2 cellular contexts compared by ENCODE assay signal in the genomic region with DNA sequence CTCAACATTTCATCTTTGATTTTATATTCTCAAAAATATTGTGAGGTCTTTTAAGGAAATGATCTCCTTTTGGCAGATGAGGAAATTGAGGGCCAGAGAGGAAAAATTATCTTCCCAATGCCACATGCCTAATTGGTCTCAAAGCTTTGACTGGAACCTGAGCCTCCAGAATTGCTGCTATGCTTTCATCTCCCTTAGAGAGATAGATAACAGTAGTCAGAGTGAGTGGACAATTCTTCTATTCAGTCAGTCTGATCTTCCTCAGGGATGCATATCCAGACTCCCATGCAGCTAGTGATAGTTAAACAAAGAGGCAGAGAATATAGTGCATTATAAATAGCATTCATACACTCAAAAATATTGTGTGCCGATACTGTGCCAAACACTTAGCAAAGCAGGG.
A peak's percentile ranks its signal among the peaks of the same experiment; 100 is the strongest.
TF ChIP-seq lines count a peak whose summit lies in the region.

No MANE protein-coding gene starts in this region.

TF ChIP-seq in K562, 482 proteins besides CTCF, POLR2A, EP300 and RAD21 (continues in another document):
- TF ChIP-seq RBM22 (IDR thresholded peaks at IDR 0.05; ENCODE audit: low read depth, low read length, poor library complexity, severe bottlenecking) (no peak), ASH1L (IDR thresholded peaks at IDR 0.05; ENCODE audit: borderline replicate concordance, low read depth, partially characterized antibody) (no peak), TCF3 (CRISPR knock-in tag; IDR thresholded peaks at IDR 0.05) (peak; percentile 27; the same call in 1 of the 2 replicates), NFE2 (IDR thresholded peaks at IDR 0.05; ENCODE audit: low read depth) (peak; percentile 64), CBFA2T3 (IDR thresholded peaks at IDR 0.05) (peak; percentile 42), MAFG (tag; conservative IDR thresholded peaks at IDR 0.05) (0 out of 2 replicates have a peak, but pooled peaks have one; percentile 22), BRF1 (IDR thresholded peaks at IDR 0.05; ENCODE audit: borderline replicate concordance, extremely low read depth, insufficient read length) (no peak), EP400 (IDR thresholded peaks at IDR 0.05) (no peak), SMARCA4 (IDR thresholded peaks at IDR 0.05) (peak; percentile 57), ARID1B (IDR thresholded peaks at IDR 0.05) (0 out of 2 replicates have a peak, but pooled peaks have one; percentile 41)
- TF ChIP-seq, protein P1, sequence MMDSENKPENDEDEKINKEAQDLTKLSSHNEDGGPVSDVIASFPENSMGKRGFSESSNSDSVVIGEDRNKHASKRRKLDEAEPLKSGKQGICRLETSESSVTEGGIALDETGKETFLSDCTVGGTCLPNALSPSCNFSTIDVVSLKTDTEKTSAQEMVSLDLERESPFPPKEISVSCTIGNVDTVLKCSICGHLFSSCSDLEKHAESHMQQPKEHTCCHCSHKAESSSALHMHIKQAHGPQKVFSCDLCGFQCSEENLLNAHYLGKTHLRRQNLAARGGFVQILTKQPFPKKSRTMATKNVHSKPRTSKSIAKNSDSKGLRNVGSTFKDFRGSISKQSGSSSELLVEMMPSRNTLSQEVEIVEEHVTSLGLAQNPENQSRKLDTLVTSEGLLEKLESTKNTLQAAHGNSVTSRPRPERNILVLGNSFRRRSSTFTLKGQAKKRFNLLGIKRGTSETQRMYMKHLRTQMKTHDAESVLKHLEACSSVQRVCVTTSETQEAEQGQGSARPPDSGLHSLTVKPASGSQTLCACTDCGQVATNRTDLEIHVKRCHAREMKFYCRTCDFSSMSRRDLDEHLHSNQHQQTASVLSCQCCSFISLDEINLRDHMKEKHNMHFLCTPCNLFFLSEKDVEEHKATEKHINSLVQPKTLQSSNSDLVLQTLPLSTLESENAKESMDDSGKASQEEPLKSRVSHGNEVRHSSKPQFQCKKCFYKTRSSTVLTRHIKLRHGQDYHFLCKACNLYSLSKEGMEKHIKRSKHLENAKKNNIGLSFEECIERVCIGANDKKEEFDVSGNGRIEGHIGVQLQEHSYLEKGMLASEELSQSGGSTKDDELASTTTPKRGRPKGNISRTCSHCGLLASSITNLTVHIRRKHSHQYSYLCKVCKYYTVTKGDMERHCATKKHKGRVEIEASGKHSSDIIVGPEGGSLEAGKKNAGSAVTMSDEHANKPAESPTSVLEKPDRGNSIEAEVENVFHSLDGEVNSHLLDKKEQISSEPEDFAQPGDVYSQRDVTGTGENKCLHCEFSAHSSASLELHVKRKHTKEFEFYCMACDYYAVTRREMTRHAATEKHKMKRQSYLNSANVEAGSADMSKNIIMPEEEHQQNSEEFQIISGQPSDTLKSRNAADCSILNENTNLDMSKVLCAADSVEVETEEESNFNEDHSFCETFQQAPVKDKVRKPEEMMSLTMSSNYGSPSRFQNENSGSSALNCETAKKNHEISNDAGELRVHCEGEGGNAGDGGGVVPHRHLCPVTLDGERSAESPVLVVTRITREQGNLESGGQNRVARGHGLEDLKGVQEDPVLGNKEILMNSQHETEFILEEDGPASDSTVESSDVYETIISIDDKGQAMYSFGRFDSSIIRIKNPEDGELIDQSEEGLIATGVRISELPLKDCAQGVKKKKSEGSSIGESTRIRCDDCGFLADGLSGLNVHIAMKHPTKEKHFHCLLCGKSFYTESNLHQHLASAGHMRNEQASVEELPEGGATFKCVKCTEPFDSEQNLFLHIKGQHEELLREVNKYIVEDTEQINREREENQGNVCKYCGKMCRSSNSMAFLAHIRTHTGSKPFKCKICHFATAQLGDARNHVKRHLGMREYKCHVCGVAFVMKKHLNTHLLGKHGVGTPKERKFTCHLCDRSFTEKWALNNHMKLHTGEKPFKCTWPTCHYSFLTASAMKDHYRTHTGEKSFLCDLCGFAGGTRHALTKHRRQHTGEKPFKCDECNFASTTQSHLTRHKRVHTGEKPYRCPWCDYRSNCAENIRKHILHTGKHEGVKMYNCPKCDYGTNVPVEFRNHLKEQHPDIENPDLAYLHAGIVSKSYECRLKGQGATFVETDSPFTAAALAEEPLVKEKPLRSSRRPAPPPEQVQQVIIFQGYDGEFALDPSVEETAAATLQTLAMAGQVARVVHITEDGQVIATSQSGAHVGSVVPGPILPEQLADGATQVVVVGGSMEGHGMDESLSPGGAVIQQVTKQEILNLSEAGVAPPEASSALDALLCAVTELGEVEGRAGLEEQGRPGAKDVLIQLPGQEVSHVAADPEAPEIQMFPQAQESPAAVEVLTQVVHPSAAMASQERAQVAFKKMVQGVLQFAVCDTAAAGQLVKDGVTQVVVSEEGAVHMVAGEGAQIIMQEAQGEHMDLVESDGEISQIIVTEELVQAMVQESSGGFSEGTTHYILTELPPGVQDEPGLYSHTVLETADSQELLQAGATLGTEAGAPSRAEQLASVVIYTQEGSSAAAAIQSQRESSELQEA (IDR thresholded peaks at IDR 0.05; ENCODE audit: low read depth), result 0 out of 2 replicates have a peak, but pooled peaks have one; percentile 8
- TF ChIP-seq, protein P2, sequence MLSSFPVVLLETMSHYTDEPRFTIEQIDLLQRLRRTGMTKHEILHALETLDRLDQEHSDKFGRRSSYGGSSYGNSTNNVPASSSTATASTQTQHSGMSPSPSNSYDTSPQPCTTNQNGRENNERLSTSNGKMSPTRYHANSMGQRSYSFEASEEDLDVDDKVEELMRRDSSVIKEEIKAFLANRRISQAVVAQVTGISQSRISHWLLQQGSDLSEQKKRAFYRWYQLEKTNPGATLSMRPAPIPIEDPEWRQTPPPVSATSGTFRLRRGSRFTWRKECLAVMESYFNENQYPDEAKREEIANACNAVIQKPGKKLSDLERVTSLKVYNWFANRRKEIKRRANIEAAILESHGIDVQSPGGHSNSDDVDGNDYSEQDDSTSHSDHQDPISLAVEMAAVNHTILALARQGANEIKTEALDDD (IDR thresholded peaks at IDR 0.05), result peak; percentile 16; the same call in 1 of the 2 replicates

TF ChIP-seq in WTC11, 78 proteins besides CTCF, POLR2A, EP300 and RAD21:
- TF ChIP-seq EMX1 (CRISPR knock-in tag; IDR thresholded peaks at IDR 0.05) (no peak), ESRRA (CRISPR knock-in tag; IDR thresholded peaks at IDR 0.05; ENCODE audit: borderline replicate concordance) (no peak), RELA (CRISPR knock-in tag; IDR thresholded peaks at IDR 0.05; ENCODE audit: borderline replicate concordance) (no peak), ETV6 (CRISPR knock-in tag; IDR thresholded peaks at IDR 0.05) (no peak), GRHL2 (CRISPR knock-in tag; IDR thresholded peaks at IDR 0.05; ENCODE audit: insufficient replicate concordance, severe bottlenecking) (no peak), SMAD3 (CRISPR knock-in tag; IDR thresholded peaks at IDR 0.05; ENCODE audit: borderline replicate concordance) (no peak), SMAD4 (CRISPR knock-in tag; IDR thresholded peaks at IDR 0.05) (no peak), IRF2 (CRISPR knock-in tag; IDR thresholded peaks at IDR 0.05; ENCODE audit: borderline replicate concordance, low read depth) (no peak)
- TF ChIP-seq, protein P3, sequence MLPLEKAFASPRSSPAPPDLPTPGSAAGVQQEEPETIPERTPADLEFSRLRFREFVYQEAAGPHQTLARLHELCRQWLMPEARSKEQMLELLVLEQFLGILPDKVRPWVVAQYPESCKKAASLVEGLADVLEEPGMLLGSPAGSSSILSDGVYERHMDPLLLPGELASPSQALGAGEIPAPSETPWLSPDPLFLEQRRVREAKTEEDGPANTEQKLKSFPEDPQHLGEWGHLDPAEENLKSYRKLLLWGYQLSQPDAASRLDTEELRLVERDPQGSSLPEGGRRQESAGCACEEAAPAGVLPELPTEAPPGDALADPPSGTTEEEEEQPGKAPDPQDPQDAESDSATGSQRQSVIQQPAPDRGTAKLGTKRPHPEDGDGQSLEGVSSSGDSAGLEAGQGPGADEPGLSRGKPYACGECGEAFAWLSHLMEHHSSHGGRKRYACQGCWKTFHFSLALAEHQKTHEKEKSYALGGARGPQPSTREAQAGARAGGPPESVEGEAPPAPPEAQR (CRISPR knock-in tag; IDR thresholded peaks at IDR 0.05), result no peak
- TF ChIP-seq, protein P4, sequence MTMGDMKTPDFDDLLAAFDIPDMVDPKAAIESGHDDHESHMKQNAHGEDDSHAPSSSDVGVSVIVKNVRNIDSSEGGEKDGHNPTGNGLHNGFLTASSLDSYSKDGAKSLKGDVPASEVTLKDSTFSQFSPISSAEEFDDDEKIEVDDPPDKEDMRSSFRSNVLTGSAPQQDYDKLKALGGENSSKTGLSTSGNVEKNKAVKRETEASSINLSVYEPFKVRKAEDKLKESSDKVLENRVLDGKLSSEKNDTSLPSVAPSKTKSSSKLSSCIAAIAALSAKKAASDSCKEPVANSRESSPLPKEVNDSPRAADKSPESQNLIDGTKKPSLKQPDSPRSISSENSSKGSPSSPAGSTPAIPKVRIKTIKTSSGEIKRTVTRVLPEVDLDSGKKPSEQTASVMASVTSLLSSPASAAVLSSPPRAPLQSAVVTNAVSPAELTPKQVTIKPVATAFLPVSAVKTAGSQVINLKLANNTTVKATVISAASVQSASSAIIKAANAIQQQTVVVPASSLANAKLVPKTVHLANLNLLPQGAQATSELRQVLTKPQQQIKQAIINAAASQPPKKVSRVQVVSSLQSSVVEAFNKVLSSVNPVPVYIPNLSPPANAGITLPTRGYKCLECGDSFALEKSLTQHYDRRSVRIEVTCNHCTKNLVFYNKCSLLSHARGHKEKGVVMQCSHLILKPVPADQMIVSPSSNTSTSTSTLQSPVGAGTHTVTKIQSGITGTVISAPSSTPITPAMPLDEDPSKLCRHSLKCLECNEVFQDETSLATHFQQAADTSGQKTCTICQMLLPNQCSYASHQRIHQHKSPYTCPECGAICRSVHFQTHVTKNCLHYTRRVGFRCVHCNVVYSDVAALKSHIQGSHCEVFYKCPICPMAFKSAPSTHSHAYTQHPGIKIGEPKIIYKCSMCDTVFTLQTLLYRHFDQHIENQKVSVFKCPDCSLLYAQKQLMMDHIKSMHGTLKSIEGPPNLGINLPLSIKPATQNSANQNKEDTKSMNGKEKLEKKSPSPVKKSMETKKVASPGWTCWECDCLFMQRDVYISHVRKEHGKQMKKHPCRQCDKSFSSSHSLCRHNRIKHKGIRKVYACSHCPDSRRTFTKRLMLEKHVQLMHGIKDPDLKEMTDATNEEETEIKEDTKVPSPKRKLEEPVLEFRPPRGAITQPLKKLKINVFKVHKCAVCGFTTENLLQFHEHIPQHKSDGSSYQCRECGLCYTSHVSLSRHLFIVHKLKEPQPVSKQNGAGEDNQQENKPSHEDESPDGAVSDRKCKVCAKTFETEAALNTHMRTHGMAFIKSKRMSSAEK (CRISPR knock-in tag; IDR thresholded peaks at IDR 0.05; ENCODE audit: borderline replicate concordance), result no peak
- TF ChIP-seq, protein P5, sequence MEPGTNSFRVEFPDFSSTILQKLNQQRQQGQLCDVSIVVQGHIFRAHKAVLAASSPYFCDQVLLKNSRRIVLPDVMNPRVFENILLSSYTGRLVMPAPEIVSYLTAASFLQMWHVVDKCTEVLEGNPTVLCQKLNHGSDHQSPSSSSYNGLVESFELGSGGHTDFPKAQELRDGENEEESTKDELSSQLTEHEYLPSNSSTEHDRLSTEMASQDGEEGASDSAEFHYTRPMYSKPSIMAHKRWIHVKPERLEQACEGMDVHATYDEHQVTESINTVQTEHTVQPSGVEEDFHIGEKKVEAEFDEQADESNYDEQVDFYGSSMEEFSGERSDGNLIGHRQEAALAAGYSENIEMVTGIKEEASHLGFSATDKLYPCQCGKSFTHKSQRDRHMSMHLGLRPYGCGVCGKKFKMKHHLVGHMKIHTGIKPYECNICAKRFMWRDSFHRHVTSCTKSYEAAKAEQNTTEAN (CRISPR knock-in tag; IDR thresholded peaks at IDR 0.05), result no peak
- TF ChIP-seq, protein P6, sequence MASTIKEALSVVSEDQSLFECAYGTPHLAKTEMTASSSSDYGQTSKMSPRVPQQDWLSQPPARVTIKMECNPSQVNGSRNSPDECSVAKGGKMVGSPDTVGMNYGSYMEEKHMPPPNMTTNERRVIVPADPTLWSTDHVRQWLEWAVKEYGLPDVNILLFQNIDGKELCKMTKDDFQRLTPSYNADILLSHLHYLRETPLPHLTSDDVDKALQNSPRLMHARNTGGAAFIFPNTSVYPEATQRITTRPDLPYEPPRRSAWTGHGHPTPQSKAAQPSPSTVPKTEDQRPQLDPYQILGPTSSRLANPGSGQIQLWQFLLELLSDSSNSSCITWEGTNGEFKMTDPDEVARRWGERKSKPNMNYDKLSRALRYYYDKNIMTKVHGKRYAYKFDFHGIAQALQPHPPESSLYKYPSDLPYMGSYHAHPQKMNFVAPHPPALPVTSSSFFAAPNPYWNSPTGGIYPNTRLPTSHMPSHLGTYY (CRISPR knock-in tag; IDR thresholded peaks at IDR 0.05), result no peak
